Comparison of ENCODE assay signal across 9 cellular contexts in genomic region chr18:79508565-79509535, GRCh38.
A peak's percentile ranks its signal among the peaks of the same experiment; 100 is the strongest.
DNase-seq lines count a peak whose midpoint lies in the region; ATAC-seq and TF ChIP-seq lines count a peak whose summit lies in the region.
"Had no signal": no experiment of that assay in that cellular context is flagged by ENCODE, and none has a peak within 500 bp of the region (broad histone marks: within the 10 kb centered on the region; RNA-seq: fewer than 3 reads in every experiment).

No MANE protein-coding gene starts in this region.

- CTCF ChIA-PET in GM10248 (lab: Yijun Ruan, JAX), result interaction anchor here (1.4 to 2.8 kb wide), 5 partner anchors 11 to 130 kb away, joined by 3 to 12 read pairs (median 5); no protein-coding TSS in a partner anchor
- CTCF ChIA-PET in A673 (lab: Charles Lee), result no interaction called here

- H3K36me3 Mint-ChIP-seq in activated naive CD4-positive, alpha-beta T cell treated with anti-CD3 and anti-CD28 coated beads, Interleukin-2, amount 50 U/mL, for 72 hours, result peaks cover 7 to 44% of the 10 kb centered on the region in 2 donors
- peaks cover 5% of the 10 kb centered on the region for H3K36me3 Mint-ChIP-seq in nephron (ENCODE audit: low read depth)

- no peaks in the 10 kb centered on the region for H3K27me3 ChIP-seq in testis
- no peaks in the 10 kb centered on the region for H3K27me3 ChIP-seq in A673 (replicated peaks; ENCODE audit: insufficient read depth, low read depth, low read length, poor library complexity)

- no peaks in the 10 kb centered on the region for H3K9me3 Mint-ChIP-seq in activated naive CD4-positive, alpha-beta T cell treated with anti-CD3 and anti-CD28 coated beads, Interleukin-2, amount 50 U/mL, for 72 hours
- no peaks in the 10 kb centered on the region for H3K9me3 Mint-ChIP-seq in nephron
- H3K9me3 Mint-ChIP-seq: activated CD4-positive, alpha-beta T cell treated with anti-CD3 and anti-CD28 coated beads, Interleukin-2, amount 10 ng/mL, durations not matched to agents 7 days and 5 days had no signal

- WGBS in testis, 2 donors, result 81 to 89% methylated on average over 31 to 38 of the region's 40 CpGs

- H3K4me3 ChIP-seq in testis (no peak overlapping the region), A673 (ENCODE audit: low read depth, low read length, poor library complexity, severe bottlenecking) (no peak overlapping the region)

- peak; percentile 38 for ATAC-seq in GM21825 (IDR thresholded peaks at IDR 0.05; ENCODE audit: unreplicated experiment)
- no peak for ATAC-seq in activated naive CD4-positive, alpha-beta T cell treated with anti-CD3 and anti-CD28 coated beads, Interleukin-2, amount 50 U/mL, for 72 hours

- H3K36me3 ChIP-seq in testis (ENCODE audit: low read depth, missing control alignments) (no peaks in the 10 kb centered on the region), A673 (ENCODE audit: insufficient read depth, low read length, poor library complexity, severe bottlenecking) (no peaks in the 10 kb centered on the region)

- H3K27ac Mint-ChIP-seq in activated naive CD4-positive, alpha-beta T cell treated with anti-CD3 and anti-CD28 coated beads, Interleukin-2, amount 50 U/mL, for 72 hours, result peak overlapping the region; percentile 90 to 91
- peak overlapping the region; percentile 86 to 97 (median 96) for H3K27ac Mint-ChIP-seq in nephron

- DNase-seq in GM10248 (ENCODE audit: extremely low spot score), result peak; percentile 77
- DNase-seq in activated naive CD4-positive, alpha-beta T cell treated with anti-CD3 and anti-CD28 coated beads, Interleukin-2, amount 50 U/mL, for 72 hours (ENCODE audit: low spot score in 2 of 2), result peak in 1 of 2 donors; percentile 37
- no peak for DNase-seq in testis
- DNase-seq in A673 (ENCODE audit: low spot score), result no peak
- no peak for DNase-seq in stimulated activated CD4-positive, alpha-beta T cell treated with anti-CD3 and anti-CD28 coated beads, Interleukin-4, amount 100 ng/mL, for 4 hours
- no peak for DNase-seq in NCI-H2227 treated with DMSO at 0.1 percent for 48 hours (lab: John Stamatoyannopoulos, UW)
- DNase-seq: activated CD4-positive, alpha-beta T cell treated with anti-CD3 and anti-CD28 coated beads, Interleukin-2, amount 10 ng/mL, durations not matched to agents 7 days and 5 days had no signal

- TF ChIP-seq CTCF in GM10248 (IDR thresholded peaks at IDR 0.05; ENCODE audit: control extremely low read depth, extremely low read depth, low read depth, missing control alignments), result no peak
- no peak for TF ChIP-seq CTCF in nephron (IDR thresholded peaks at IDR 0.05; ENCODE audit: unreplicated experiment in 3 of 3)
- TF ChIP-seq CTCF in testis (IDR thresholded peaks at IDR 0.05), result no peak
- no peak for TF ChIP-seq CTCF in A673 (conservative IDR thresholded peaks at IDR 0.05; ENCODE audit: low read depth, low read length)

- H3K9me3 ChIP-seq in testis (no peaks in the 10 kb centered on the region), A673 (ENCODE audit: low read depth, low read length, poor library complexity, severe bottlenecking) (no peaks in the 10 kb centered on the region)

- H3K27ac ChIP-seq in testis (peak overlapping the region in 1 of 2 donors; percentile 71), A673 (ENCODE audit: low read depth, low read length, poor library complexity, severe bottlenecking) (no peak overlapping the region)

- TF ChIP-seq POLR2A in testis (IDR thresholded peaks at IDR 0.05), result no peak

- POLR2A ChIA-PET in GM10248 (lab: Yijun Ruan, JAX) (interaction anchor here (0.6 to 1.3 kb wide), 3 partner anchors 15 to 1334 kb away, joined by 3 read pairs; no protein-coding TSS in a partner anchor), A673 (lab: Charles Lee; ENCODE audit: low non-redundant PET) (no interaction called here)

- H3K27me3 Mint-ChIP-seq in nephron (ENCODE audit: low read depth), result peaks cover 4% of the 10 kb centered on the region
- H3K27me3 Mint-ChIP-seq: activated CD4-positive, alpha-beta T cell treated with anti-CD3 and anti-CD28 coated beads, Interleukin-2, amount 10 ng/mL, durations not matched to agents 7 days and 5 days had no signal

- peak overlapping the region; percentile 31 to 60 (median 56) for H3K4me3 Mint-ChIP-seq in nephron

- peaks cover 43% of the 10 kb centered on the region for H3K4me1 Mint-ChIP-seq in nephron

- BruUV-seq in A673 (replicated peaks; lab: Mats Ljungman, UMichigan), result no TSS peak

- intact Hi-C loops in testis (cut with DNase I; ENCODE audit: low total_unique reads), result no loop called here
- intact Hi-C loops in A673 (cut with micrococcal nuclease; ENCODE audit: unreplicated experiment), result no loop called here

- peaks cover 22% of the 10 kb centered on the region for H3K4me1 ChIP-seq in testis
- no peaks in the 10 kb centered on the region for H3K4me1 ChIP-seq in A673 (ENCODE audit: insufficient read depth, low read length, poor library complexity, severe bottlenecking)
